Comparison of ENCODE assay signal across 8 cellular contexts in the genomic region with DNA sequence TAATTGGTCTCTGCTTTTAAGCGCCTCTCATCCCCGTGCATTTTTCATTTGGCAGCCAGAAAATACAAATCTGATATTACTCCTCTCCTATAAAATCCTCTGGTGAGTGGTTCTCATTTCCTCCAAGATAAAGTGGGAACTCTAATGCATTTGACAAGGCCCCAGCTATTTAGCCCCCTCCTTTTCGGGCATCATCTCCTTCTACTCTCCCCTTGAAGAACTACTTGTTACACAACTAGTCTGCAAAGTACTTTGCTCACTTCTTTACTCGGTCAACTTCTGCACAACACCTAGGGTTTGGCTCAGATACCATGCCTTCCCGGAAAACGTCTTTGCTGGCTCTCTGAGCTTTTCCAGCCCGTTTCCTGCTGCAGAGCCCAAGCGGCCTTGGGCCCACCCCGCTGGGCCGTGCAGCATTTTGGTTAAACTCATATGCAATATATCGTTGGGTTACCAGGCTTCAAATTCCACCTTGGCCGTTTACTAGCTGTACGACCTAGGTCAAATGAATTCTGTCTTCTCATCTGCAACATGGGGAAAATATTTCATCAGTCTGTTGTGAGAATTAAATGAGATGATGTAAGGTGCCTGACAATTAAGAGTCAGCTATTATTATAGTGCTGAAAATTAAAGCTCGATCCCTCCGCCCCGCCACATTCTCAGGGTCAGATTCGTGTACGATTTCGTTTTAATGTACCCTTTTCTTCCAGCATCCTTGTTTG. TPM values are rescaled to one million over a fixed set of nuclear protein-coding genes. Genes with fewer than 3 reads are reported as not detected.
DNase-seq lines count a peak whose midpoint lies in the region; ATAC-seq and TF ChIP-seq lines count a peak whose summit lies in the region.

No MANE protein-coding gene starts in this region.

- H3K4me1 Mint-ChIP-seq in central memory CD8-positive, alpha-beta T cell, result peaks cover 33% of the 10 kb centered on the region
- peaks cover 26 to 63% (median 53%) of the 10 kb centered on the region in 7 donors for H3K4me1 Mint-ChIP-seq in naive thymus-derived CD4-positive, alpha-beta T cell

- peak overlapping the region; percentile 92 for H3K4me3 Mint-ChIP-seq in central memory CD8-positive, alpha-beta T cell
- H3K4me3 Mint-ChIP-seq in naive thymus-derived CD4-positive, alpha-beta T cell, result peak overlapping the region; percentile 86 to 99 (median 96)

- peaks cover 14% of the 10 kb centered on the region for H3K36me3 Mint-ChIP-seq in central memory CD8-positive, alpha-beta T cell (ENCODE audit: insufficient read depth)
- no peaks in the 10 kb centered on the region for H3K36me3 Mint-ChIP-seq in naive thymus-derived CD4-positive, alpha-beta T cell

- no peaks in the 10 kb centered on the region for H3K27me3 ChIP-seq in BJ (ENCODE audit: control insufficient read depth, insufficient read depth, low read length)
- H3K27me3 ChIP-seq in HUES64 (ENCODE audit: insufficient read depth, low read length), result no peaks in the 10 kb centered on the region
- no peaks in the 10 kb centered on the region for H3K27me3 ChIP-seq in naive thymus-derived CD4-positive, alpha-beta T cell (ENCODE audit: control insufficient read depth in 2 of 2, insufficient read depth in 2 of 2, low read length in 2 of 2)

- no peak for TF ChIP-seq CTCF in BJ (IDR thresholded peaks at IDR 0.05; ENCODE audit: insufficient read depth, low read depth, low read length)

- ATAC-seq in central memory CD8-positive, alpha-beta T cell (replicated peaks; ENCODE audit: extremely low read depth, poor library complexity, severe bottlenecking), result no peak
- ATAC-seq in naive thymus-derived CD4-positive, alpha-beta T cell, result no peak
- ATAC-seq in HG03159 (IDR thresholded peaks at IDR 0.05; ENCODE audit: unreplicated experiment) (no peak), HG02759 (IDR thresholded peaks at IDR 0.05; ENCODE audit: unreplicated experiment) (no peak)

- peak overlapping the region; percentile 94 for H3K27ac Mint-ChIP-seq in central memory CD8-positive, alpha-beta T cell (ENCODE audit: low read depth)
- peak overlapping the region; percentile 91 to 99 (median 97) for H3K27ac Mint-ChIP-seq in naive thymus-derived CD4-positive, alpha-beta T cell

- intact Hi-C loops in naive thymus-derived CD4-positive, alpha-beta T cell (cut with micrococcal nuclease), result loop anchor here (2.0 to 10.0 kb wide), 10 partner anchors 196 to 1139 kb away; a partner anchor contains a TSS

- H3K9me3 Mint-ChIP-seq in central memory CD8-positive, alpha-beta T cell, result no peaks in the 10 kb centered on the region
- no peaks in the 10 kb centered on the region for H3K9me3 Mint-ChIP-seq in naive thymus-derived CD4-positive, alpha-beta T cell

- WGBS in HUES64, result 39% methylated on average over 19 of the region's 19 CpGs

- CTCF ChIA-PET in BJ (lab: Yijun Ruan, JAX), result interaction anchor here (0.7 to 11.2 kb wide), 20 partner anchors 8 to 1168 kb away, joined by 3 to 425 read pairs (median 4); a partner anchor contains a TSS
- CTCF ChIA-PET in naive thymus-derived CD4-positive, alpha-beta T cell (lab: Charles Lee), result interaction anchor here (0.6 to 9.0 kb wide), 16 partner anchors 8 to 230 kb away, joined by 3 to 222 read pairs (median 5); a partner anchor contains a TSS

- DNase-seq in BJ (ENCODE audit: low read depth) (no peak), RPMI8226 (no peak), mucosa of gallbladder (ENCODE audit: low spot score) (no peak)
- DNase-seq in central memory CD8-positive, alpha-beta T cell (ENCODE audit: low spot score in 2 of 2), result no peak
- DNase-seq in naive thymus-derived CD4-positive, alpha-beta T cell, result no peak

- no peaks in the 10 kb centered on the region for H3K27me3 Mint-ChIP-seq in central memory CD8-positive, alpha-beta T cell
- H3K27me3 Mint-ChIP-seq in naive thymus-derived CD4-positive, alpha-beta T cell, result no peaks in the 10 kb centered on the region

- H3K27ac ChIP-seq in HUES64 (ENCODE audit: low read depth, low read length), result peak overlapping the region; percentile 93; the same call in 1 of the 2 replicates
- H3K27ac ChIP-seq in naive thymus-derived CD4-positive, alpha-beta T cell (ENCODE audit: low read depth, low read length), result peak overlapping the region; percentile 83

- H3K9me3 ChIP-seq in HUES64 (ENCODE audit: insufficient read depth, low read depth, low read length), result no peaks in the 10 kb centered on the region
- H3K9me3 ChIP-seq in naive thymus-derived CD4-positive, alpha-beta T cell (ENCODE audit: control insufficient read depth in 2 of 3, low read length in 3 of 3), result no peaks in the 10 kb centered on the region

- no peaks in the 10 kb centered on the region for H3K36me3 ChIP-seq in BJ (ENCODE audit: control insufficient read depth, insufficient read depth, low read length)
- peaks cover 16% of the 10 kb centered on the region for H3K36me3 ChIP-seq in HUES64 (ENCODE audit: insufficient read depth, low read length)
- peaks cover 0 to 9% (median 0%) of the 10 kb centered on the region in 3 experiments for H3K36me3 ChIP-seq in naive thymus-derived CD4-positive, alpha-beta T cell (ENCODE audit: control insufficient read depth in 2 of 3, insufficient read depth in 3 of 3, low read length in 3 of 3)

- H3K4me1 ChIP-seq in HUES64 (ENCODE audit: insufficient read depth, low read length), result peaks cover 20% of the 10 kb centered on the region
- peaks cover 33 to 37% of the 10 kb centered on the region in 2 donors for H3K4me1 ChIP-seq in naive thymus-derived CD4-positive, alpha-beta T cell (ENCODE audit: control insufficient read depth in 2 of 2, insufficient read depth in 2 of 2, low read length in 2 of 2)

- POLR2A ChIA-PET in BJ (lab: Charles Lee), result interaction anchor here (0.8 kb wide), 1 partner anchor 44 kb away, joined by 3 read pairs; no protein-coding TSS in a partner anchor
- POLR2A ChIA-PET in naive thymus-derived CD4-positive, alpha-beta T cell (lab: Charles Lee), result interaction anchor here (0.6 to 5.7 kb wide), 32 partner anchors 8 to 846 kb away, joined by 3 to 108 read pairs (median 4); a partner anchor contains a TSS

- peak overlapping the region; percentile 71 for H3K4me3 ChIP-seq in BJ (ENCODE audit: low read depth, low read length)
- H3K4me3 ChIP-seq in HUES64 (ENCODE audit: low read length), result peak overlapping the region; percentile 92
- peak overlapping the region; percentile 91 for H3K4me3 ChIP-seq in naive thymus-derived CD4-positive, alpha-beta T cell (ENCODE audit: low read length)

- H3K9ac ChIP-seq in HUES64 (ENCODE audit: low read depth, low read length), result peak overlapping the region; percentile 95

RNA-seq across cellular contexts. Expression of a gene that starts 0.9 kb away (rescaled TPM):
- polyA plus RNA-seq in BJ (2011; rRNA removed), result 27.4 and 49.6 TPM in 2 replicates
- polyA minus RNA-seq in BJ (2011; rRNA and poly(A)+ RNA removed), result 28.7 and 35.9 TPM in 2 replicates
- 232 TPM for polyA plus RNA-seq in HUES64 (2013, experiment 1 of 2)
- polyA plus RNA-seq in HUES64 (2013, experiment 2 of 2), result 265 TPM
- total RNA-seq in naive thymus-derived CD4-positive, alpha-beta T cell, result 100 to 1,000 TPM; 162 to 281 (median 243) TPM
- polyA plus RNA-seq in naive thymus-derived CD4-positive, alpha-beta T cell, result 10 to 100 TPM; 27.8 to 30.2 TPM
- 130 TPM for total RNA-seq in mucosa of gallbladder

RNA-seq across cellular contexts. Expression of a gene that starts 13.0 kb away (rescaled TPM):
- 0.15 and 0.28 TPM in 2 replicates for polyA plus RNA-seq in BJ (2011; rRNA removed)
- polyA minus RNA-seq in BJ (2011; rRNA and poly(A)+ RNA removed), result not detected in 2 replicates
- not detected for polyA plus RNA-seq in HUES64 (2013, experiment 1 of 2)
- polyA plus RNA-seq in HUES64 (2013, experiment 2 of 2), result not detected
- total RNA-seq in naive thymus-derived CD4-positive, alpha-beta T cell, result 10 to 100 TPM in 3 of 5 experiments, 1 to 10 TPM in 1, not detected in 1; 2.9 to 15.1 (median 14.0) TPM
- 10 to 100 TPM; 19.7 to 33.1 TPM for polyA plus RNA-seq in naive thymus-derived CD4-positive, alpha-beta T cell
- total RNA-seq in mucosa of gallbladder, result 32.8 TPM

RNA-seq across cellular contexts. Expression of a gene that starts 47.7 kb away (rescaled TPM):
- polyA plus RNA-seq in BJ (2011; rRNA removed), result not detected in 2 replicates
- not detected in 2 replicates for polyA minus RNA-seq in BJ (2011; rRNA and poly(A)+ RNA removed)
- polyA plus RNA-seq in HUES64 (2013, experiment 1 of 2), result not detected
- not detected for polyA plus RNA-seq in HUES64 (2013, experiment 2 of 2)
- total RNA-seq in naive thymus-derived CD4-positive, alpha-beta T cell, result not detected
- under 1 TPM in 1 of 2 donors, not detected in 1; 0.27 TPM for polyA plus RNA-seq in naive thymus-derived CD4-positive, alpha-beta T cell
- total RNA-seq in mucosa of gallbladder, result not detected

RNA-seq across cellular contexts. Expression of a gene that starts 55.4 kb away (rescaled TPM):
- polyA plus RNA-seq in BJ (2011; rRNA removed), result not detected in 2 replicates
- polyA minus RNA-seq in BJ (2011; rRNA and poly(A)+ RNA removed), result not detected in 2 replicates
- polyA plus RNA-seq in HUES64 (2013, experiment 1 of 2), result not detected
- polyA plus RNA-seq in HUES64 (2013, experiment 2 of 2), result not detected
- total RNA-seq in naive thymus-derived CD4-positive, alpha-beta T cell, result under 1 TPM in 4 of 5 experiments, not detected in 1; 0.16 to 0.49 (median 0.24) TPM
- polyA plus RNA-seq in naive thymus-derived CD4-positive, alpha-beta T cell, result not detected
- not detected for total RNA-seq in mucosa of gallbladder
